9 cellular contexts compared by ENCODE assay signal in genomic region chr1:116111196-116112021, GRCh38.
DNase-seq lines count a peak whose midpoint lies in the region; ATAC-seq and TF ChIP-seq lines count a peak whose summit lies in the region.
"Had no signal": no experiment of that assay in that cellular context is flagged by ENCODE, and none has a peak within 500 bp of the region (broad histone marks: within the 10 kb centered on the region; RNA-seq: fewer than 3 reads in every experiment).

Gene MAB21L3, plus strand, starts transcription at chr1:116111399. Its CDS starts 1,217 bp downstream, at chr1:116112616.

- in situ Hi-C loops in GM18951 (cut with MboI; ENCODE audit: low sequenced_read_pairs, unreplicated experiment), result no loop called here

- H3K36me3 ChIP-seq in rectal smooth muscle tissue (ENCODE audit: control insufficient read depth, insufficient read depth, low read length), result no peaks in the 10 kb centered on the region

- H3K27ac ChIP-seq in VCaP, result peak within 1 kb of the TSS; percentile 95
- no peak within 1 kb of the TSS for H3K27ac ChIP-seq in rectal smooth muscle tissue (ENCODE audit: low read depth, low read length)

- DNase-seq in T-helper 2 cell (no peak), GF-D8 (lab: John Stamatoyannopoulos, UW) (no peak), glomerular visceral epithelial cell (ENCODE audit: extremely low spot score) (no peak)
- no peak for DNase-seq in activated T-cell treated with anti-CD3 and anti-CD28 coated beads, Interleukin-2, amount 50 U/mL, for 48 hours
- DNase-seq: islet precursor cell had no signal

- H3K9ac ChIP-seq in rectal smooth muscle tissue (ENCODE audit: low read length), result no peak within 1 kb of the TSS

- no peaks in the 10 kb centered on the region for H3K4me1 ChIP-seq in rectal smooth muscle tissue (ENCODE audit: control insufficient read depth, insufficient read depth, low read length)

- peak; percentile 63 for ATAC-seq in HG02840 (IDR thresholded peaks at IDR 0.05; ENCODE audit: low FRiP score, unreplicated experiment)

- peak; percentile 35 for TF ChIP-seq POLR2A in GM18951 (IDR thresholded peaks at IDR 0.05; ENCODE audit: extremely low read depth, insufficient read depth, insufficient read length)

- peak within 1 kb of the TSS; percentile 7 for H3K4me3 ChIP-seq in rectal smooth muscle tissue (ENCODE audit: low read length)

- TF ChIP-seq CTCF in VCaP (conservative IDR thresholded peaks at IDR 0.05), result no peak

- no peaks in the 10 kb centered on the region for H3K27me3 ChIP-seq in rectal smooth muscle tissue (ENCODE audit: control insufficient read depth, insufficient read depth, low read length)
